Comparison of ENCODE assay signal across 15 cellular contexts in genomic region chr2:20501974-20502373, GRCh38. TPM values are rescaled to one million over a fixed set of nuclear protein-coding genes. Genes with fewer than 3 reads are reported as not detected.
DNase-seq lines count a peak whose midpoint lies in the region; ATAC-seq and TF ChIP-seq lines count a peak whose summit lies in the region.
"Had no signal": no experiment of that assay in that cellular context is flagged by ENCODE, and none has a peak within 500 bp of the region (broad histone marks: within the 10 kb centered on the region; RNA-seq: fewer than 3 reads in every experiment).

No MANE protein-coding gene starts in this region.

- no peaks in the 10 kb centered on the region for H3K36me3 ChIP-seq in testis (ENCODE audit: low read depth, missing control alignments)
- H3K36me3 ChIP-seq: ascending aorta, SJCRH30 had no signal

- ATAC-seq in omental fat pad (ENCODE audit: low FRiP score), result peak; percentile 47
- ATAC-seq: activated CD8-positive, alpha-beta T cell treated with anti-CD3 and anti-CD28 coated beads for 36 hours; stimulated activated effector memory CD8-positive, alpha-beta T cell treated with anti-CD3 and anti-CD28 coated beads, Interleukin-12 subunit alpha, Interleukin-12 subunit beta, amount 100 ng/mL, for 72 hours had no signal

- TF ChIP-seq POLR2A in testis (IDR thresholded peaks at IDR 0.05), result no peak

- intact Hi-C loops in testis (cut with DNase I; ENCODE audit: low total_unique reads), result no loop called here

- 68 to 86% methylated on average over 4 of the region's 4 CpGs for WGBS in testis, 2 donors

- no peaks in the 10 kb centered on the region for H3K9me3 ChIP-seq in testis
- H3K9me3 ChIP-seq: ascending aorta, SJCRH30 had no signal

- no peak overlapping the region for H3K4me3 ChIP-seq in testis
- H3K4me3 ChIP-seq: ascending aorta, SJCRH30 had no signal

- H3K27me3 ChIP-seq in testis, result no peaks in the 10 kb centered on the region
- H3K27me3 ChIP-seq: ascending aorta, SJCRH30 had no signal

- peak overlapping the region in 1 of 2 donors; percentile 20 for H3K27ac ChIP-seq in testis
- H3K27ac ChIP-seq: ascending aorta, SJCRH30 had no signal

- peaks cover 4% of the 10 kb centered on the region for H3K4me1 ChIP-seq in testis
- H3K4me1 ChIP-seq: ascending aorta had no signal

- DNase-seq in ELR (ENCODE audit: low read depth), result peak; percentile 95
- DNase-seq in NOMO-1 treated with DMSO at 0.1 percent for 48 hours (lab: John Stamatoyannopoulos, UW; ENCODE audit: unreplicated experiment), result peak; percentile 88
- DNase-seq in dermis blood vessel endothelial cell, result peak; percentile 36
- DNase-seq in omental fat pad (ENCODE audit: low spot score), result no peak
- no peak for DNase-seq in activated CD8-positive, alpha-beta memory T cell treated with anti-CD3 and anti-CD28 coated beads, Interleukin-2, amount 50 U/mL, for 48 hours
- DNase-seq in activated CD4-positive, alpha-beta T cell treated with anti-CD3 and anti-CD28 coated beads for 4 hours, result no peak
- DNase-seq in amygdala (lab: John Stamatoyannopoulos, UW), result no peak
- DNase-seq in testis, result no peak
- DNase-seq: activated CD8-positive, alpha-beta T cell treated with anti-CD3 and anti-CD28 coated beads for 36 hours; DMS153; NCI-H1105; stimulated activated CD4-positive, alpha-beta T cell treated with anti-CD3 and anti-CD28 coated beads, Interleukin-12 subunit alpha, Interleukin-12 subunit beta, amount 100 ng/mL, for 4 hours had no signal

- no peak for TF ChIP-seq CTCF in omental fat pad (IDR thresholded peaks at IDR 0.05)
- no peak for TF ChIP-seq CTCF in testis (IDR thresholded peaks at IDR 0.05)

RNA-seq across cellular contexts. Expression of gene RHOB, which starts 55.1 kb away (rescaled TPM):
- 991 and 2,158 TPM in 2 replicates for total RNA-seq in dermis blood vessel endothelial cell
- total RNA-seq in omental fat pad, result 1,000 to 10,000 TPM in 3 of 4 donors, 100 to 1,000 TPM in 1; 917 to 1,730 (median 1,246) TPM
- 100 to 1,000 TPM; 186 to 244 TPM for total RNA-seq in testis
- 86.3 TPM for polyA plus RNA-seq in testis (ENCODE audit: insufficient read depth, low read depth, low replicate concordance)

Comparison
In these comparisons a context has a peak if more than half of its experiments do, and no peak if none do; other contexts are left out.
1. DNase-seq: peak in ELR (single experiment), NOMO-1 treated with DMSO at 0.1 percent for 48 hours (single experiment) and dermis blood vessel endothelial cell (single experiment); none in omental fat pad (single experiment), activated CD8-positive, alpha-beta memory T cell treated with anti-CD3 and anti-CD28 coated beads, Interleukin-2, amount 50 U/mL, for 48 hours (single experiment), activated CD4-positive, alpha-beta T cell treated with anti-CD3 and anti-CD28 coated beads for 4 hours (0 of 2), amygdala (0 of 56) and testis (single experiment).